ENCODE assay signal across 12 cellular contexts in the genomic region with DNA sequence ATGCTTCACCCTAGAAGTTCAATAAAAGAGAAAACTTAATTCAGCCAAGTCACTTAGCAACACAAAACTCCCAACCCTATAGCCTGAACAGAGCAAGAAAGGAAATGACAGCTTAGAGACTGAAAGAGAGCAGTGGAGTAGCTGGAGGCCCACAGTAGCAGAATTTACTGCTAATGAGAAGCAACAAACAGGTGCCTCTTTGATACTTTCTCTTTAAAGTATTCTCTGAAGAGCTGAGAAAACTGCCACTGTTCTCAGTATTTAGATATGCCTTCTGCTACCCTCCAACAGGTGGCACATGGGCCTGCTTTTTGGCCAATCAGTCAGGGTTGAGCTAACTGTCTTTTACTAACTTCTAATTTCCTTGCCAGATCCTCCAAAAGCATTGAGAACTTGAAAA.
DNase-seq lines count a peak whose midpoint lies in the region; ATAC-seq and TF ChIP-seq lines count a peak whose summit lies in the region.
"Had no signal": no experiment of that assay in that cellular context is flagged by ENCODE, and none has a peak within 500 bp of the region (broad histone marks: within the 10 kb centered on the region; RNA-seq: fewer than 3 reads in every experiment).

No MANE protein-coding gene starts in this region.

- no peaks in the 10 kb centered on the region for H3K4me1 Mint-ChIP-seq in activated T-helper 17 cell treated with anti-CD3 and anti-CD28 coated beads, Interleukin-2, amount 50 U/mL, for 72 hours

- intact Hi-C loops in thyroid gland (cut with DNase I) = no loop called here

- no peaks in the 10 kb centered on the region for H3K9me3 ChIP-seq in thyroid gland
- H3K9me3 ChIP-seq: prostate gland had no signal

- H3K4me3 ChIP-seq in epithelial cell of proximal tubule (ENCODE audit: low read depth, low read length) = no peak overlapping the region
- no peak overlapping the region for H3K4me3 ChIP-seq in thyroid gland (replicated peaks in 1 of 3)
- H3K4me3 ChIP-seq: prostate gland had no signal

- TF ChIP-seq POLR2A in thyroid gland (IDR thresholded peaks at IDR 0.05) = no peak

- H3K36me3 ChIP-seq in thyroid gland = no peaks in the 10 kb centered on the region
- H3K36me3 ChIP-seq: prostate gland had no signal

- H3K27me3 Mint-ChIP-seq in activated T-helper 17 cell treated with anti-CD3 and anti-CD28 coated beads, Interleukin-2, amount 50 U/mL, for 72 hours = no peaks in the 10 kb centered on the region

- H3K27me3 ChIP-seq in thyroid gland = peaks cover 3% of the 10 kb centered on the region

- no peak overlapping the region for H3K27ac ChIP-seq in thyroid gland
- H3K27ac ChIP-seq: HL-60, prostate gland had no signal

- H3K4me1 ChIP-seq in thyroid gland = no peaks in the 10 kb centered on the region
- H3K4me1 ChIP-seq: prostate gland had no signal

- H3K27ac Mint-ChIP-seq in activated T-helper 17 cell treated with anti-CD3 and anti-CD28 coated beads, Interleukin-2, amount 50 U/mL, for 72 hours = no peak overlapping the region

- peak; percentile 61 for ATAC-seq in GM21423 (IDR thresholded peaks at IDR 0.05; ENCODE audit: unreplicated experiment)
- ATAC-seq in HG03520 (IDR thresholded peaks at IDR 0.05; ENCODE audit: unreplicated experiment) = peak; percentile 81
- no peak for ATAC-seq in activated T-helper 17 cell treated with anti-CD3 and anti-CD28 coated beads, Interleukin-2, amount 50 U/mL, for 72 hours (replicated peaks)

- DNase-seq in DMS53 (lab: John Stamatoyannopoulos, UW) = peak; percentile 38
- no peak for DNase-seq in DMS53 treated with DMSO at 0.1 percent for 48 hours (lab: John Stamatoyannopoulos, UW; ENCODE audit: unreplicated experiment)
- no peak for DNase-seq in epithelial cell of proximal tubule (ENCODE audit: low read depth)
- DNase-seq in thyroid gland = no peak
- DNase-seq in EL = no peak
- DNase-seq: erythroblast, NCI-H226 had no signal

- no peaks in the 10 kb centered on the region for H3K36me3 Mint-ChIP-seq in activated T-helper 17 cell treated with anti-CD3 and anti-CD28 coated beads, Interleukin-2, amount 50 U/mL, for 72 hours (ENCODE audit: low read depth)

- TF ChIP-seq CTCF in epithelial cell of proximal tubule (conservative IDR thresholded peaks at IDR 0.05; ENCODE audit: low read depth, low read length) (peak; percentile 13), thyroid gland (IDR thresholded peaks at IDR 0.05) (no peak)

- H3K9me3 Mint-ChIP-seq in activated T-helper 17 cell treated with anti-CD3 and anti-CD28 coated beads, Interleukin-2, amount 50 U/mL, for 72 hours = no peaks in the 10 kb centered on the region

- H3K4me3 Mint-ChIP-seq in activated T-helper 17 cell treated with anti-CD3 and anti-CD28 coated beads, Interleukin-2, amount 50 U/mL, for 72 hours = no peak overlapping the region
